Comparison of ENCODE assay signal across 8 cellular contexts in genomic region chr5:178069909-178070308, GRCh38. TPM values are rescaled to one million over a fixed set of nuclear protein-coding genes. Genes with fewer than 3 reads are reported as not detected.
A peak's percentile ranks its signal among the peaks of the same experiment; 100 is the strongest.
DNase-seq lines count a peak whose midpoint lies in the region; ATAC-seq and TF ChIP-seq lines count a peak whose summit lies in the region.

No MANE protein-coding gene starts in this region.

- no peak overlapping the region for H3K4me3 Mint-ChIP-seq in activated naive CD8-positive, alpha-beta T cell treated with anti-CD3 and anti-CD28 coated beads, Interleukin-2, amount 10 ng/mL, durations not matched to agents 7 days and 5 days
- no peak overlapping the region for H3K4me3 Mint-ChIP-seq in naive thymus-derived CD4-positive, alpha-beta T cell

- peak; percentile 51 for TF ChIP-seq CTCF in 22Rv1 (IDR thresholded peaks at IDR 0.05)
- peak; percentile 56 for TF ChIP-seq CTCF in GM06990 (IDR thresholded peaks at IDR 0.05; ENCODE audit: insufficient read depth, low read length, poor library complexity, severe bottlenecking)

- H3K4me3 ChIP-seq in GM06990 (replicated peaks; ENCODE audit: low read depth, low read length) (no peak overlapping the region), right cardiac atrium (ENCODE audit: low read length) (no peak overlapping the region)
- H3K4me3 ChIP-seq in naive thymus-derived CD4-positive, alpha-beta T cell (ENCODE audit: low read length) = no peak overlapping the region

- POLR2A ChIA-PET in activated naive CD8-positive, alpha-beta T cell treated with anti-CD3 and anti-CD28 coated beads, Interleukin-2, amount 10 ng/mL, durations not matched to agents 7 days and 5 days (lab: Charles Lee) = no interaction called here
- POLR2A ChIA-PET in naive thymus-derived CD4-positive, alpha-beta T cell (lab: Charles Lee) = no interaction called here

- peaks cover 10% of the 10 kb centered on the region for H3K27me3 Mint-ChIP-seq in activated naive CD8-positive, alpha-beta T cell treated with anti-CD3 and anti-CD28 coated beads, Interleukin-2, amount 10 ng/mL, durations not matched to agents 7 days and 5 days
- H3K27me3 Mint-ChIP-seq in naive thymus-derived CD4-positive, alpha-beta T cell = peaks cover 0 to 12% (median 2%) of the 10 kb centered on the region in 5 donors

- no peak for DNase-seq in GM06990 (ENCODE audit: extremely low read depth, insufficient read length)
- peak; percentile 0 for DNase-seq in NCI-H748 treated with DMSO at 0.1 percent for 48 hours (lab: John Stamatoyannopoulos, UW)
- peak; percentile 53 for DNase-seq in activated naive CD8-positive, alpha-beta T cell treated with anti-CD3 and anti-CD28 coated beads, Interleukin-2, amount 10 ng/mL, durations not matched to agents 7 days and 5 days
- peak in 3 of 9 donors; percentile 19 to 32 (median 26) for DNase-seq in naive thymus-derived CD4-positive, alpha-beta T cell
- no peak for DNase-seq in NCI-H226
- no peak for DNase-seq in right cardiac atrium

- H3K9me3 ChIP-seq in naive thymus-derived CD4-positive, alpha-beta T cell (ENCODE audit: control insufficient read depth in 2 of 3, low read length in 3 of 3) = no peaks in the 10 kb centered on the region
- H3K9me3 ChIP-seq in right cardiac atrium (ENCODE audit: control insufficient read depth, low read length) = no peaks in the 10 kb centered on the region

- H3K27ac ChIP-seq in 22Rv1 (no peak overlapping the region), right cardiac atrium (ENCODE audit: low read length) (no peak overlapping the region)
- no peak overlapping the region for H3K27ac ChIP-seq in naive thymus-derived CD4-positive, alpha-beta T cell (ENCODE audit: low read depth, low read length)

- no peak overlapping the region for H3K27ac Mint-ChIP-seq in activated naive CD8-positive, alpha-beta T cell treated with anti-CD3 and anti-CD28 coated beads, Interleukin-2, amount 10 ng/mL, durations not matched to agents 7 days and 5 days
- H3K27ac Mint-ChIP-seq in naive thymus-derived CD4-positive, alpha-beta T cell = no peak overlapping the region

- intact Hi-C loops in naive thymus-derived CD4-positive, alpha-beta T cell (cut with micrococcal nuclease) = loop anchor here in 1 of 2 donors (10.0 kb wide), 1 partner anchor 175 kb away; no protein-coding TSS in a partner anchor
- intact Hi-C loops in right cardiac atrium (cut with DNase I) = loop anchor here in 1 of 4 donors (10.0 kb wide), 1 partner anchor 95 kb away; no protein-coding TSS in a partner anchor

- CTCF ChIA-PET in naive thymus-derived CD4-positive, alpha-beta T cell (lab: Charles Lee) = no interaction called here

- H3K4me1 ChIP-seq in naive thymus-derived CD4-positive, alpha-beta T cell (ENCODE audit: control insufficient read depth in 2 of 2, insufficient read depth in 2 of 2, low read length in 2 of 2) = no peaks in the 10 kb centered on the region
- no peaks in the 10 kb centered on the region for H3K4me1 ChIP-seq in right cardiac atrium (ENCODE audit: control insufficient read depth, insufficient read depth, low read length)

- ATAC-seq in activated naive CD8-positive, alpha-beta T cell treated with anti-CD3 and anti-CD28 coated beads, Interleukin-2, amount 10 ng/mL, durations not matched to agents 7 days and 5 days (ENCODE audit: low read depth) = peak; percentile 74
- peak; percentile 63 for ATAC-seq in naive thymus-derived CD4-positive, alpha-beta T cell
- ATAC-seq in GM19035 (IDR thresholded peaks at IDR 0.05; ENCODE audit: unreplicated experiment) (no peak), right cardiac atrium (no peak)

- H3K4me1 Mint-ChIP-seq in activated naive CD8-positive, alpha-beta T cell treated with anti-CD3 and anti-CD28 coated beads, Interleukin-2, amount 10 ng/mL, durations not matched to agents 7 days and 5 days = peaks cover 9% of the 10 kb centered on the region
- peaks cover 0 to 10% (median 5%) of the 10 kb centered on the region in 7 donors for H3K4me1 Mint-ChIP-seq in naive thymus-derived CD4-positive, alpha-beta T cell

- H3K36me3 Mint-ChIP-seq in activated naive CD8-positive, alpha-beta T cell treated with anti-CD3 and anti-CD28 coated beads, Interleukin-2, amount 10 ng/mL, durations not matched to agents 7 days and 5 days = no peaks in the 10 kb centered on the region
- H3K36me3 Mint-ChIP-seq in naive thymus-derived CD4-positive, alpha-beta T cell = no peaks in the 10 kb centered on the region

- H3K9me3 Mint-ChIP-seq in activated naive CD8-positive, alpha-beta T cell treated with anti-CD3 and anti-CD28 coated beads, Interleukin-2, amount 10 ng/mL, durations not matched to agents 7 days and 5 days = no peaks in the 10 kb centered on the region
- H3K9me3 Mint-ChIP-seq in naive thymus-derived CD4-positive, alpha-beta T cell = no peaks in the 10 kb centered on the region

- H3K36me3 ChIP-seq in GM06990 (ENCODE audit: control insufficient read depth, insufficient read depth, low read length) = no peaks in the 10 kb centered on the region
- no peaks in the 10 kb centered on the region for H3K36me3 ChIP-seq in naive thymus-derived CD4-positive, alpha-beta T cell (ENCODE audit: control insufficient read depth in 2 of 3, insufficient read depth in 3 of 3, low read length in 3 of 3)

- H3K27me3 ChIP-seq in GM06990 (replicated peaks; ENCODE audit: control insufficient read depth, insufficient read depth, low read length) (no peaks in the 10 kb centered on the region; the same call in 1 of the 2 replicates), right cardiac atrium (ENCODE audit: control insufficient read depth, insufficient read depth) (no peaks in the 10 kb centered on the region)
- H3K27me3 ChIP-seq in naive thymus-derived CD4-positive, alpha-beta T cell (ENCODE audit: control insufficient read depth in 2 of 2, insufficient read depth in 2 of 2, low read length in 2 of 2) = no peaks in the 10 kb centered on the region

- 29% methylated on average over 5 of the region's 5 CpGs for WGBS in right cardiac atrium

RNA-seq across cellular contexts. Expression of gene N4BP3, which starts 43.4 kb away (rescaled TPM):
- 1 to 10 TPM; 5.3 to 5.4 TPM for total RNA-seq in activated naive CD8-positive, alpha-beta T cell treated with anti-CD3 and anti-CD28 coated beads, Interleukin-2, amount 10 ng/mL, durations not matched to agents 7 days and 5 days
- total RNA-seq in naive thymus-derived CD4-positive, alpha-beta T cell = 1 to 10 TPM in 3 of 5 experiments, under 1 TPM in 2; 0.79 to 3.5 (median 2.1) TPM
- polyA plus RNA-seq in naive thymus-derived CD4-positive, alpha-beta T cell = 1 to 10 TPM in 1 of 2 donors, under 1 TPM in 1; 0.19 to 1.1 TPM
- under 1 TPM; 0.15 to 0.54 (median 0.32) TPM for total RNA-seq in right cardiac atrium
- 0.79 TPM for polyA plus RNA-seq in right cardiac atrium

Comparison
In these comparisons a context has a peak if more than half of its experiments do, and no peak if none do; other contexts are left out.
1. DNase-seq: peak in NCI-H748 treated with DMSO at 0.1 percent for 48 hours (single experiment) and activated naive CD8-positive, alpha-beta T cell treated with anti-CD3 and anti-CD28 coated beads, Interleukin-2, amount 10 ng/mL, durations not matched to agents 7 days and 5 days (single experiment); none in GM06990 (single experiment), NCI-H226 (single experiment) and right cardiac atrium (0 of 3).
2. ATAC-seq: peak in activated naive CD8-positive, alpha-beta T cell treated with anti-CD3 and anti-CD28 coated beads, Interleukin-2, amount 10 ng/mL, durations not matched to agents 7 days and 5 days (single experiment) and naive thymus-derived CD4-positive, alpha-beta T cell (single experiment); none in GM19035 (single experiment) and right cardiac atrium (0 of 2).